In genomic region chr1:111334169-111334568, GRCh38 we compare ENCODE assay signal across 9 cellular contexts. TPM values are rescaled to one million over a fixed set of nuclear protein-coding genes. Genes with fewer than 3 reads are reported as not detected.
DNase-seq lines count a peak whose midpoint lies in the region; ATAC-seq and TF ChIP-seq lines count a peak whose summit lies in the region.
"Had no signal": no experiment of that assay in that cellular context is flagged by ENCODE, and none has a peak within 500 bp of the region (broad histone marks: within the 10 kb centered on the region; RNA-seq: fewer than 3 reads in every experiment).

No MANE protein-coding gene starts in this region.

- DNase-seq in T-helper 2 cell (peak in 4 of 5 experiments; percentile 25 to 73 (median 40)), NCI-H2171 (lab: John Stamatoyannopoulos, UW) (peak; percentile 5), activated T-cell treated with anti-CD3 and anti-CD28 coated beads for 1 hour (ENCODE audit: low read depth) (peak; percentile 31), fibroblast of the aortic adventitia (ENCODE audit: low read depth) (peak; percentile 75), skeletal muscle cell (ENCODE audit: low read depth) (peak; percentile 5)
- DNase-seq in T-helper 2 cell treated with Interferon-gamma antibody and Interleukin-4, amounts not matched to agents 5 μg/mL and 100 μg/mL, for 36 hours (ENCODE audit: low spot score): no peak

- H3K4me3 Mint-ChIP-seq in T-helper 2 cell treated with Interferon-gamma antibody and Interleukin-4, amounts not matched to agents 5 μg/mL and 100 μg/mL, for 36 hours: no peak overlapping the region

- H3K27ac Mint-ChIP-seq in T-helper 2 cell treated with Interferon-gamma antibody and Interleukin-4, amounts not matched to agents 5 μg/mL and 100 μg/mL, for 36 hours: no peak overlapping the region

- ATAC-seq in GM18870 (IDR thresholded peaks at IDR 0.05; ENCODE audit: unreplicated experiment) (no peak), HG02642 (IDR thresholded peaks at IDR 0.05; ENCODE audit: poor library complexity, unreplicated experiment) (no peak)

- H3K9me3 Mint-ChIP-seq in T-helper 2 cell treated with Interferon-gamma antibody and Interleukin-4, amounts not matched to agents 5 μg/mL and 100 μg/mL, for 36 hours: peaks cover 23% of the 10 kb centered on the region

- H3K4me3 ChIP-seq in fibroblast of the aortic adventitia (ENCODE audit: low read depth, low read length) (no peak overlapping the region), skeletal muscle cell (ENCODE audit: low read depth, low read length) (no peak overlapping the region)
- H3K4me3 ChIP-seq: thoracic aorta had no signal

- H3K4me1 Mint-ChIP-seq in T-helper 2 cell treated with Interferon-gamma antibody and Interleukin-4, amounts not matched to agents 5 μg/mL and 100 μg/mL, for 36 hours (ENCODE audit: low read depth): peaks cover 2% of the 10 kb centered on the region

- peak; percentile 68 for TF ChIP-seq CTCF in fibroblast of the aortic adventitia (IDR thresholded peaks at IDR 0.05; ENCODE audit: insufficient read depth, low read length)

- no peaks in the 10 kb centered on the region for H3K36me3 Mint-ChIP-seq in T-helper 2 cell treated with Interferon-gamma antibody and Interleukin-4, amounts not matched to agents 5 μg/mL and 100 μg/mL, for 36 hours (ENCODE audit: low read depth)

- no peaks in the 10 kb centered on the region for H3K27me3 Mint-ChIP-seq in T-helper 2 cell treated with Interferon-gamma antibody and Interleukin-4, amounts not matched to agents 5 μg/mL and 100 μg/mL, for 36 hours (ENCODE audit: low read depth)

RNA-seq across cellular contexts. Expression of gene CHIA, which starts 43.5 kb away (rescaled TPM):
- total RNA-seq in fibroblast of the aortic adventitia (ENCODE audit: low replicate concordance): not detected in 2 replicates
- total RNA-seq: thoracic aorta had no signal
